18 cellular contexts compared by ENCODE assay signal in the genomic region with DNA sequence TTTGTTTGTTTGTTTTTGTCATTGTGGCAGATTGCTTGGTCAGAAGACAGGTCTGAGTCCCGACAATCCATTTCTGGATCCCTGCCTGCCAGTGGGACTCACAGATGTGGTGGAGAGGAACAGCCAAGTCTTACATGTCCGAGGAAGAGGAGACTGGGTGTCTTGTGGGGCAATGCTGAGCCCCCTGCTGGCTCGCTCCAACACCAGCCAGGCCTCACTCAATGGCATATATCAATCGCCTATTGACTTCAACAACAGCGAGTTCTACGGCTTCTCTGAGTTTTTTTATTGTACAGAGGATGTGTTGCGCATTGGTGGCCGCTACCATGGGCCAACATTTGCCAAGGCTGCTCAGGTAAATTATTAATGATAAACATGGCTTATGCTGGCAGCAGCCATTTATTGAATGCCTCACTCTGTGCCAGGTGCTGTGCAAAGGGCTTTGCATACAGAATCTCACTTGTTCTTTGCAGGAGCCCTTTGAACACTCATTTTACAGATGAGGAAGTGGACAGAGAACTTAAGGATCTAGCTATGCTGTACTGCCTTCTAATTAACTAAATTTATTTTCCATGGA. TPM values are rescaled to one million over a fixed set of nuclear protein-coding genes. Genes with fewer than 3 reads are reported as not detected.
DNase-seq lines count a peak whose midpoint lies in the region; ATAC-seq, FAIRE-seq and TF ChIP-seq lines count a peak whose summit lies in the region.
"Had no signal": no experiment of that assay in that cellular context is flagged by ENCODE, and none has a peak within 500 bp of the region (broad histone marks: within the 10 kb centered on the region; RNA-seq: fewer than 3 reads in every experiment).

No MANE protein-coding gene starts in this region.

- H3K4me1 ChIP-seq in BE2C (no peaks in the 10 kb centered on the region), RWPE2 (ENCODE audit: insufficient read depth, poor library complexity, severe bottlenecking) (no peaks in the 10 kb centered on the region), hepatocyte (ENCODE audit: insufficient read depth) (no peaks in the 10 kb centered on the region), kidney (ENCODE audit: control insufficient read depth in 1 of 2, insufficient read depth in 1 of 2, low read depth in 1 of 2, low read length in 2 of 2) (no peaks in the 10 kb centered on the region), gastrocnemius medialis (no peaks in the 10 kb centered on the region)

- 95% methylated on average over 8 of the region's 8 CpGs for WGBS in hepatocyte (ENCODE audit: low lambda C conversion rate, missing lambda C conversion rate)

- no peaks in the 10 kb centered on the region for H3K79me2 ChIP-seq in hepatocyte

- H3K9ac ChIP-seq in kidney (ENCODE audit: low read length in 2 of 2) = no peak overlapping the region

- intact Hi-C loops in kidney (cut with DNase I) = no loop called here
- intact Hi-C loops in gastrocnemius medialis (cut with DNase I; ENCODE audit: low total_unique reads) = no loop called here

- H3K27me3 ChIP-seq in BE2C (no peaks in the 10 kb centered on the region), RWPE2 (ENCODE audit: insufficient read depth, poor library complexity, severe bottlenecking) (no peaks in the 10 kb centered on the region), hepatocyte (no peaks in the 10 kb centered on the region), gastrocnemius medialis (no peaks in the 10 kb centered on the region)

- peaks cover 6% of the 10 kb centered on the region for H3K36me3 ChIP-seq in BE2C
- H3K36me3 ChIP-seq in RWPE2 (ENCODE audit: low read depth) = peaks cover 95% of the 10 kb centered on the region
- no peaks in the 10 kb centered on the region for H3K36me3 ChIP-seq in hepatocyte (replicated peaks; ENCODE audit: insufficient read depth, low read depth)
- peaks cover 25 to 29% of the 10 kb centered on the region in 2 donors for H3K36me3 ChIP-seq in kidney (ENCODE audit: control insufficient read depth in 1 of 2, insufficient read depth in 2 of 2, low read length in 2 of 2)
- H3K36me3 ChIP-seq in gastrocnemius medialis = peaks cover 0 to 33% of the 10 kb centered on the region in 2 donors

- TF ChIP-seq CTCF in BE2C (IDR thresholded peaks at IDR 0.05; ENCODE audit: low read depth, low read length) (peak; percentile 28), GM12875 (IDR thresholded peaks at IDR 0.05; ENCODE audit: borderline replicate concordance, insufficient read depth, low read depth, low read length) (peak; percentile 20; the same call in 1 of the 2 replicates), RWPE2 (IDR thresholded peaks at IDR 0.05; ENCODE audit: poor library complexity, severe bottlenecking) (peak; percentile 33), hepatocyte (IDR thresholded peaks at IDR 0.05; ENCODE audit: poor library complexity) (peak; percentile 5), kidney (IDR thresholded peaks at IDR 0.05; ENCODE audit: borderline replicate concordance, extremely low read depth, insufficient read depth) (no peak), gastrocnemius medialis (IDR thresholded peaks at IDR 0.05 in 4 of 5, conservative IDR thresholded peaks at IDR 0.05 in 1 of 5) (no peak)

- H3K4me3 ChIP-seq in BE2C (ENCODE audit: low read depth, low read length) (no peak overlapping the region), GM12875 (ENCODE audit: low read depth, low read length) (no peak overlapping the region), RWPE2 (ENCODE audit: severe bottlenecking) (no peak overlapping the region), hepatocyte (no peak overlapping the region), kidney (ENCODE audit: low read length in 2 of 2) (no peak overlapping the region), gastrocnemius medialis (no peak overlapping the region)

- H3K9me2 ChIP-seq in hepatocyte (replicated peaks; ENCODE audit: insufficient read depth) = no peaks in the 10 kb centered on the region

- peak; percentile 50; the same call in 2 of the 3 replicates for ATAC-seq in RWPE2 (ENCODE audit: low read depth)
- ATAC-seq in GM18907 (IDR thresholded peaks at IDR 0.05; ENCODE audit: unreplicated experiment) = no peak
- no peak for ATAC-seq in gastrocnemius medialis
- ATAC-seq: left ventricle myocardium superior had no signal

- H3K9me3 ChIP-seq in BE2C (no peaks in the 10 kb centered on the region), RWPE2 (ENCODE audit: severe bottlenecking) (no peaks in the 10 kb centered on the region), hepatocyte (ENCODE audit: low read depth) (no peaks in the 10 kb centered on the region), kidney (ENCODE audit: control insufficient read depth in 1 of 2, low read length in 2 of 2) (no peaks in the 10 kb centered on the region), gastrocnemius medialis (no peaks in the 10 kb centered on the region)

- H3K4me2 ChIP-seq in hepatocyte = no peak overlapping the region

- TF ChIP-seq POLR2A in gastrocnemius medialis (IDR thresholded peaks at IDR 0.05) = no peak

- no peak overlapping the region for H3K27ac ChIP-seq in RWPE2 (ENCODE audit: poor library complexity, severe bottlenecking)
- no peak overlapping the region for H3K27ac ChIP-seq in hepatocyte
- no peak overlapping the region for H3K27ac ChIP-seq in kidney (ENCODE audit: low read depth in 2 of 2, low read length in 2 of 2)
- H3K27ac ChIP-seq in gastrocnemius medialis = no peak overlapping the region
- H3K27ac ChIP-seq: epithelial cell of prostate had no signal

- FAIRE-seq in kidney (lab: Jason Lieb, UNC) = no peak

- H4K20me1 ChIP-seq in hepatocyte (ENCODE audit: insufficient read depth, poor library complexity, severe bottlenecking) = no peaks in the 10 kb centered on the region

- DNase-seq in BE2C (no peak), RWPE2 (ENCODE audit: low spot score) (no peak), hepatocyte (ENCODE audit: low spot score) (no peak), kidney (no peak), gastrocnemius medialis (no peak), cerebellar cortex (ENCODE audit: low spot score) (no peak)
- DNase-seq: activated B cell treated with CpG ODN at 0.5 μM for 24 hours; activated CD8-positive, alpha-beta memory T cell treated with anti-CD3 and anti-CD28 coated beads, Interleukin-2, amount 50 U/mL, for 4 hours; activated naive CD4-positive, alpha-beta T cell treated with anti-CD3 and anti-CD28 coated beads, Interleukin-2, amount 10 ng/mL, durations not matched to agents 7 days and 5 days; caudate nucleus; left ventricle myocardium superior; naive B cell; NCI-H2081 treated with DMSO at 0.1 percent for 48 hours; NK-92 treated with Interleukin-12 subunit alpha and Interleukin-12 subunit beta, amount 100 ng/mL, for 24 hours; trophoblast cell had no signal

- no peak overlapping the region for H2AFZ ChIP-seq in hepatocyte

- in situ Hi-C loops in gastrocnemius medialis (cut with MboI; ENCODE audit: low sequenced_read_pairs in 4 of 4) = no loop called here

RNA-seq across cellular contexts. Expression of a gene that starts 33.3 kb away (rescaled TPM):
- 16.8 TPM for polyA plus RNA-seq in BE2C (2012; ENCODE audit: insufficient read depth, insufficient read length, low read depth)
- 30.5 and 42.0 TPM in 2 replicates for total RNA-seq in hepatocyte
- polyA plus RNA-seq in hepatocyte = 26.8 and 28.5 TPM in 2 replicates
- 40.4 TPM for total RNA-seq in kidney
- 30.9 TPM for polyA plus RNA-seq in kidney (ENCODE audit: insufficient read depth, low read depth, low replicate concordance)
- total RNA-seq in gastrocnemius medialis = 10 to 100 TPM; 28.1 to 45.3 (median 32.5) TPM

RNA-seq across cellular contexts. Expression of a gene that starts 33.4 kb away (rescaled TPM):
- polyA plus RNA-seq in BE2C (2012; ENCODE audit: insufficient read depth, insufficient read length, low read depth) = 30.1 TPM
- 21.6 and 33.8 TPM in 2 replicates for total RNA-seq in hepatocyte
- polyA plus RNA-seq in hepatocyte = 26.3 and 29.4 TPM in 2 replicates
- 16.5 TPM for total RNA-seq in kidney
- 19.1 TPM for polyA plus RNA-seq in kidney (ENCODE audit: insufficient read depth, low read depth, low replicate concordance)
- 100 to 1,000 TPM in 3 of 4 donors, 10 to 100 TPM in 1; 85.2 to 172 (median 126) TPM for total RNA-seq in gastrocnemius medialis

RNA-seq across cellular contexts. Expression of a gene that starts 39.3 kb away (rescaled TPM):
- polyA plus RNA-seq in BE2C (2012; ENCODE audit: insufficient read depth, insufficient read length, low read depth) = 2.1 TPM
- total RNA-seq in hepatocyte = 51.6 and 53.3 TPM in 2 replicates
- 10.0 and 18.6 TPM in 2 replicates for polyA plus RNA-seq in hepatocyte
- total RNA-seq in kidney = 16.1 TPM
- polyA plus RNA-seq in kidney (ENCODE audit: insufficient read depth, low read depth, low replicate concordance) = 1.4 TPM
- 1 to 10 TPM in 2 of 4 donors, under 1 TPM in 2; 0.32 to 1.1 (median 0.76) TPM for total RNA-seq in gastrocnemius medialis

Comparison
In these comparisons a context has a peak if more than half of its experiments do, and no peak if none do; other contexts are left out.
1. CTCF ChIP-seq: peak in BE2C (single experiment), GM12875 (single experiment), RWPE2 (single experiment) and hepatocyte (single experiment); none in kidney (single experiment) and gastrocnemius medialis (0 of 5).